ENCODE assay signal across 35 cellular contexts in the genomic region with DNA sequence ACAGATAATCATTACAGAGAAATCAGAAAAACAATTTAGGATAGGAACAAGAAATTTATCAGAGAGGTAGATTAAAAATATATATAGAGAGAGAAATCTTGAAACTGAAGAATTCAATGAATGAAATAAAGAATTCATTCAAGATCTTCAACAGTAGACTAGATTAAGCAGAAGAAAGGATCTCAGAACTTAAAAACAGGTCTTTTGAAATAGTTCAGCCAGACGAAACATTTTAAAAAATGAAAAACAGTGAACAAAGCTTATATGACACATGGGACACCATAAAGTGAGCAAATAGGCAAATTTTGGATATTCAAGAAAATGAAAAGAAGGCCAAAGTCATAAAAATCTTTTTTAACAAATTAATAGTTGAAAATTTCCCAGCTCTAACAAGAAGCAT.
DNase-seq lines count a peak whose midpoint lies in the region; ATAC-seq, FAIRE-seq and TF ChIP-seq lines count a peak whose summit lies in the region.
"Had no signal": no experiment of that assay in that cellular context is flagged by ENCODE, and none has a peak within 500 bp of the region (broad histone marks: within the 10 kb centered on the region; RNA-seq: fewer than 3 reads in every experiment).

No MANE protein-coding gene starts in this region.

- TF ChIP-seq EP300 in SK-N-SH (IDR thresholded peaks at IDR 0.05; ENCODE audit: borderline replicate concordance in 1 of 2, low read depth in 1 of 2, low read length in 1 of 2) (no peak), HepG2 (IDR thresholded peaks at IDR 0.05; ENCODE audit: low read depth in 2 of 2, low read length in 2 of 2) (no peak), HepG2 (CRISPR knock-in tag; IDR thresholded peaks at IDR 0.05; ENCODE audit: borderline replicate concordance) (no peak)

- no peaks in the 10 kb centered on the region for H3K36me3 ChIP-seq in SK-N-SH (replicated peaks in 1 of 2; ENCODE audit: control insufficient read depth in 1 of 2, insufficient read depth in 2 of 2, low read length in 1 of 2)
- no peaks in the 10 kb centered on the region for H3K36me3 ChIP-seq in HepG2 (replicated peaks in 1 of 2; ENCODE audit: control insufficient read depth in 1 of 2, insufficient read depth in 2 of 2, low read length in 2 of 2)
- H3K36me3 ChIP-seq in right lobe of liver, result no peaks in the 10 kb centered on the region
- H3K36me3 ChIP-seq: BE2C; BLaER1; BLaER1 treated with 17β-estradiol and CSF1 and Interleukin-3, amounts not matched to agents 10 nM and 100 nM had no signal

- no peak for ATAC-seq in SK-N-SH treated with all-trans-retinoic acid at 6 μM for 48 hours
- no peak for ATAC-seq in HepG2
- ATAC-seq in right lobe of liver, result no peak
- ATAC-seq: A549; CD8-positive, alpha-beta T cell had no signal

- POLR2A ChIA-PET in SK-N-SH (lab: Yijun Ruan, JAX), result no interaction called here
- POLR2A ChIA-PET in HepG2 (lab: Yijun Ruan, JAX), result no interaction called here

- no peak overlapping the region for H2AFZ ChIP-seq in SK-N-SH (ENCODE audit: low read depth)
- H2AFZ ChIP-seq in HepG2 (ENCODE audit: low read length), result no peak overlapping the region

- H3K36me3 Mint-ChIP-seq in glutamatergic neuron (ENCODE audit: unreplicated experiment), result peaks cover 3% of the 10 kb centered on the region
- H3K36me3 Mint-ChIP-seq: CD14-positive monocyte had no signal

- DNase-seq in SK-N-SH (no peak), HepG2 (ENCODE audit: low spot score) (no peak), right lobe of liver (no peak), frontal cortex (ENCODE audit: low spot score in 2 of 2) (no peak), glutamatergic neuron (no peak)
- DNase-seq: 8988T; ACHN; AML-193; BE2C; C1 segment of cervical spinal cord; Caco-2; Calu3; CD4-positive, alpha-beta memory T cell; CD4-positive, alpha-beta T cell; CD4-positive, CD25-positive, alpha-beta regulatory T cell; CD8-positive, alpha-beta memory T cell; CD8-positive, alpha-beta T cell; COR-L47; DMS 273 treated with DMSO at 0.1 percent for 48 hours; DMS153; DMS53; DMS79; DMS79 treated with DMSO at 0.1 percent for 48 hours; DND-41; EL had no signal

- H3K27ac ChIP-seq in SK-N-SH (ENCODE audit: low read depth in 2 of 2, low read length in 1 of 2) (no peak overlapping the region), HepG2 (ENCODE audit: extremely low read length, insufficient read depth, low read length) (no peak overlapping the region), right lobe of liver (no peak overlapping the region)
- H3K27ac ChIP-seq: 22Rv1; A549; BLaER1; BLaER1 treated with 17β-estradiol and CSF1 and Interleukin-3, amounts not matched to agents 10 nM and 100 nM; C4-2B had no signal

- H3K4me1 ChIP-seq in SK-N-SH (ENCODE audit: control insufficient read depth in 1 of 2, insufficient read depth in 2 of 2, low read depth in 1 of 2, low read length in 1 of 2), result no peaks in the 10 kb centered on the region; a peak in 1 of 4 replicates
- no peaks in the 10 kb centered on the region for H3K4me1 ChIP-seq in HepG2 (ENCODE audit: insufficient read depth, low read length)
- H3K4me1 ChIP-seq in right lobe of liver, result no peaks in the 10 kb centered on the region
- H3K4me1 ChIP-seq: A549, BE2C, BLaER1, Caco-2 had no signal

- no peak for TF ChIP-seq RAD21 in SK-N-SH (IDR thresholded peaks at IDR 0.05; ENCODE audit: low read length)
- TF ChIP-seq RAD21 in HepG2 (CRISPR knock-in tag; IDR thresholded peaks at IDR 0.05), result no peak

- H3K27ac Mint-ChIP-seq in glutamatergic neuron (ENCODE audit: unreplicated experiment), result no peak overlapping the region
- H3K27ac Mint-ChIP-seq: B cell; CD14-positive monocyte; CD4-positive, alpha-beta memory T cell; CD4-positive, alpha-beta T cell; CD4-positive, CD25-positive, alpha-beta regulatory T cell; CD8-positive, alpha-beta memory T cell; CD8-positive, alpha-beta T cell had no signal

- no peak overlapping the region for H3K4me3 ChIP-seq in SK-N-SH (ENCODE audit: low read depth in 2 of 2, low read length in 1 of 2)
- no peak overlapping the region for H3K4me3 ChIP-seq in HepG2 (replicated peaks in 1 of 3; ENCODE audit: insufficient read depth in 1 of 3, low read depth in 2 of 3, low read length in 3 of 3)
- H3K4me3 ChIP-seq in right lobe of liver, result no peak overlapping the region
- H3K4me3 ChIP-seq: A549; BLaER1; BLaER1 treated with 17β-estradiol and CSF1 and Interleukin-3, amounts not matched to agents 10 nM and 100 nM had no signal

- in situ Hi-C loops in HepG2 (cut with HindIII; ENCODE audit: extremely low pct_ligation_motif_present, low pct_unique_long_range_greater_than_20kb), result no loop called here

- H3K4me2 ChIP-seq in SK-N-SH, result no peak overlapping the region
- H3K4me2 ChIP-seq in HepG2 (ENCODE audit: low read depth, low read length), result no peak overlapping the region
- H3K4me2 ChIP-seq: A549; BLaER1; BLaER1 treated with 17β-estradiol and CSF1 and Interleukin-3, amounts not matched to agents 10 nM and 100 nM had no signal

- TF ChIP-seq CTCF in SK-N-SH (IDR thresholded peaks at IDR 0.05), result no peak
- TF ChIP-seq CTCF in HepG2 (CRISPR knock-in tag; IDR thresholded peaks at IDR 0.05), result no peak
- no peak for TF ChIP-seq CTCF in right lobe of liver (IDR thresholded peaks at IDR 0.05)
- no peak for TF ChIP-seq CTCF in glutamatergic neuron (IDR thresholded peaks at IDR 0.05; ENCODE audit: partially characterized antibody, unreplicated experiment)

- H3K4me3 Mint-ChIP-seq in glutamatergic neuron (ENCODE audit: unreplicated experiment), result no peak overlapping the region
- H3K4me3 Mint-ChIP-seq: B cell; CD14-positive monocyte; CD4-positive, alpha-beta memory T cell; CD4-positive, alpha-beta T cell; CD4-positive, CD25-positive, alpha-beta regulatory T cell; CD8-positive, alpha-beta memory T cell; CD8-positive, alpha-beta T cell had no signal

- H4K20me1 ChIP-seq in SK-N-SH (ENCODE audit: insufficient read depth) (no peaks in the 10 kb centered on the region), HepG2 (ENCODE audit: insufficient read depth, low read length) (no peaks in the 10 kb centered on the region)
- H4K20me1 ChIP-seq: BLaER1; BLaER1 treated with 17β-estradiol and CSF1 and Interleukin-3, amounts not matched to agents 10 nM and 100 nM had no signal

- intact Hi-C loops in HepG2 (cut with micrococcal nuclease; ENCODE audit: unreplicated experiment), result no loop called here
- intact Hi-C loops in right lobe of liver (cut with DNase I), result no loop called here

- FAIRE-seq in HepG2 (lab: Jason Lieb, UNC), result no peak
- peak; percentile 50 for FAIRE-seq in frontal cortex (lab: Jason Lieb, UNC)
- FAIRE-seq: A204.1, A549, D721Med had no signal

- peaks cover 6% of the 10 kb centered on the region for H3K27me3 Mint-ChIP-seq in glutamatergic neuron (ENCODE audit: unreplicated experiment)
- H3K27me3 Mint-ChIP-seq: B cell; CD4-positive, alpha-beta memory T cell; CD4-positive, alpha-beta T cell; CD4-positive, CD25-positive, alpha-beta regulatory T cell; CD8-positive, alpha-beta memory T cell had no signal

- peaks cover 4% of the 10 kb centered on the region; the same call in 1 of the 2 replicates for H3K9me3 ChIP-seq in SK-N-SH
- H3K9me3 ChIP-seq in HepG2 (ENCODE audit: low read length), result no peaks in the 10 kb centered on the region; the same call in 1 of the 2 replicates
- H3K9me3 ChIP-seq in right lobe of liver, result no peaks in the 10 kb centered on the region
- H3K9me3 ChIP-seq: A549, BE2C had no signal

- H3K27me3 ChIP-seq in SK-N-SH (ENCODE audit: insufficient read depth), result no peaks in the 10 kb centered on the region
- no peaks in the 10 kb centered on the region for H3K27me3 ChIP-seq in HepG2 (ENCODE audit: control insufficient read depth in 1 of 2, insufficient read depth in 2 of 2, low read length in 2 of 2)
- H3K27me3 ChIP-seq in right lobe of liver, result no peaks in the 10 kb centered on the region
- H3K27me3 ChIP-seq: BE2C; BLaER1; BLaER1 treated with 17β-estradiol and CSF1 and Interleukin-3, amounts not matched to agents 10 nM and 100 nM had no signal

- CTCF ChIA-PET in SK-N-SH (lab: Yijun Ruan, JAX) (no interaction called here), HepG2 (lab: Yijun Ruan, JAX; ENCODE audit: low intra/inter-chr PET ratio, low total read pairs) (no interaction called here)

- no TSS peak for BruUV-seq in HepG2 (replicated peaks; lab: Mats Ljungman, UMichigan)

- no peaks in the 10 kb centered on the region for H3K79me2 ChIP-seq in SK-N-SH (ENCODE audit: insufficient read depth)
- H3K79me2 ChIP-seq in HepG2 (ENCODE audit: insufficient read depth, low read length), result no peaks in the 10 kb centered on the region

- peaks cover 2% of the 10 kb centered on the region for H3K9me3 Mint-ChIP-seq in glutamatergic neuron (ENCODE audit: unreplicated experiment)

- H3F3A ChIP-seq in SK-N-SH (replicated peaks; ENCODE audit: insufficient read depth), result no peaks in the 10 kb centered on the region

- H3K9ac ChIP-seq in SK-N-SH (no peak overlapping the region), HepG2 (ENCODE audit: insufficient read depth, low read depth, low read length) (no peak overlapping the region)
- H3K9ac ChIP-seq: BLaER1; BLaER1 treated with 17β-estradiol and CSF1 and Interleukin-3, amounts not matched to agents 10 nM and 100 nM had no signal

- TF ChIP-seq POLR2A in HepG2 (IDR thresholded peaks at IDR 0.05; ENCODE audit: insufficient read depth in 1 of 2, low read depth in 2 of 2, low read length in 2 of 2) (no peak), right lobe of liver (IDR thresholded peaks at IDR 0.05) (no peak)

- WGBS in SK-N-SH (ENCODE audit: low lambda C conversion rate), result 85% methylated on average over 1 of the region's 1 CpG
- 23% methylated on average over 1 of the region's 1 CpG for WGBS in HepG2 (ENCODE audit: low lambda C conversion rate)
- 40% methylated on average over 1 of the region's 1 CpG for WGBS in right lobe of liver (ENCODE audit: insufficient coverage, low coverage, low lambda C conversion rate, missing lambda C conversion rate)

- H3K4me1 Mint-ChIP-seq in glutamatergic neuron (ENCODE audit: low read depth, unreplicated experiment), result no peaks in the 10 kb centered on the region
- H3K4me1 Mint-ChIP-seq: CD14-positive monocyte had no signal

- H3K9me2 ChIP-seq in SK-N-SH, result no peaks in the 10 kb centered on the region

TF ChIP-seq in SK-N-SH treated with all-trans-retinoic acid at 6 μM for 48 hours, 23 proteins besides CTCF, POLR2A, EP300 and RAD21:
- TF ChIP-seq GLIS3 (CRISPR knock-in tag; IDR thresholded peaks at IDR 0.05) (no peak), ZFP30 (CRISPR knock-in tag; IDR thresholded peaks at IDR 0.05) (0 out of 2 replicates have a peak, but pooled peaks have one; percentile 58)

TF ChIP-seq in SK-N-SH, 30 proteins besides CTCF, POLR2A, EP300 and RAD21 (continues in another document):
- TF ChIP-seq TAF1 (IDR thresholded peaks at IDR 0.05; ENCODE audit: borderline replicate concordance, low read depth, low read length) (no peak), MXI1 (IDR thresholded peaks at IDR 0.05; ENCODE audit: low read depth, low read length) (no peak), SMC3 (IDR thresholded peaks at IDR 0.05; ENCODE audit: low read depth, low read length) (no peak), TEAD4 (IDR thresholded peaks at IDR 0.05; ENCODE audit: borderline replicate concordance, insufficient read depth) (no peak)

TF ChIP-seq in HepG2, 621 proteins besides CTCF, POLR2A, EP300 and RAD21 (continues in another document):
- TF ChIP-seq TBX3 (IDR thresholded peaks at IDR 0.05; ENCODE audit: borderline replicate concordance) (no peak), MTA3 (CRISPR knock-in tag; IDR thresholded peaks at IDR 0.05) (no peak), ZNF350 (CRISPR knock-in tag; IDR thresholded peaks at IDR 0.05; ENCODE audit: borderline replicate concordance, low read depth) (no peak), ZNF891 (CRISPR knock-in tag; IDR thresholded peaks at IDR 0.05) (no peak), SRY (CRISPR knock-in tag; IDR thresholded peaks at IDR 0.05) (no peak)
